ENCODE assay signal across 1 cellular context in the genomic region with DNA sequence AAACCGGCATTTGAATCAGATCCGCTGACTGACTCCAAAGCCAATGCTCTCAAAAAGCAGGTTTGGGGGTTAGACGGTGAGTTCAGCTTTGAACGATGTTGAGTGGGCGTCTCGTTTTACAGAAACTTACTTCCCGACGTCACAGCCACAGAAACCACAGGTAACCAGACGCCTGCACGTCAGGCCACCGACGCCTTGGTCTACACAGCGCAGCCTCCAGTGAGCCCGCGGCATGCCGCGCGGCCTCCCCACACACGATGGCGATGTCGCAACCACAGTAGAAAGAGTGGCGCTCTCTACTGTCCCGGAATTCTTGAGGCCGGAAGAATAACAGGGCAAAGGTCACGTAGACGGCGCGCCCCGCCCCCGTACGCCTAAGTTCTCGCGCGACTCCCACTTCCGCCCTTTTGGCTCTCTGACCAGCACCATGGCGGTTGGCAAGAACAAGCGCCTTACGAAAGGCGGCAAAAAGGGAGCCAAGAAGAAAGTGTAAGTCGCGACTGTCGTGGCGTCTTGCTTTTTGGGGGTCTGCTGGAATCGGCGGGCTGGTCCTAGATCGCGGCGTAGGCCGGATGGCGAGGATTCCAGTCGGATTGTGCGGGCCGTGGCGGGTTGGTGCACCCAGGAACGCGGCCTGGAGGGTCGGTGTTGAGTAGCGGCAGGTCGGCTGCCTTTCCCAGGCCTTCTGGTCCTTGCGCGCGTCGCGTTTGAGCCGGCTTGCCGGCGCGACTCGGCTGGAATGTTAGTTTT.
TF ChIP-seq lines count a peak whose summit lies in the region.

Gene RPS3A, plus strand, starts transcription at position 403 of the 750 bp plus-strand sequence. Its CDS starts 25 bp downstream, at position 428.

TF ChIP-seq in GM23338, 12 proteins besides CTCF, POLR2A, EP300 and RAD21 (continued from another document):
- TF ChIP-seq, protein P1, sequence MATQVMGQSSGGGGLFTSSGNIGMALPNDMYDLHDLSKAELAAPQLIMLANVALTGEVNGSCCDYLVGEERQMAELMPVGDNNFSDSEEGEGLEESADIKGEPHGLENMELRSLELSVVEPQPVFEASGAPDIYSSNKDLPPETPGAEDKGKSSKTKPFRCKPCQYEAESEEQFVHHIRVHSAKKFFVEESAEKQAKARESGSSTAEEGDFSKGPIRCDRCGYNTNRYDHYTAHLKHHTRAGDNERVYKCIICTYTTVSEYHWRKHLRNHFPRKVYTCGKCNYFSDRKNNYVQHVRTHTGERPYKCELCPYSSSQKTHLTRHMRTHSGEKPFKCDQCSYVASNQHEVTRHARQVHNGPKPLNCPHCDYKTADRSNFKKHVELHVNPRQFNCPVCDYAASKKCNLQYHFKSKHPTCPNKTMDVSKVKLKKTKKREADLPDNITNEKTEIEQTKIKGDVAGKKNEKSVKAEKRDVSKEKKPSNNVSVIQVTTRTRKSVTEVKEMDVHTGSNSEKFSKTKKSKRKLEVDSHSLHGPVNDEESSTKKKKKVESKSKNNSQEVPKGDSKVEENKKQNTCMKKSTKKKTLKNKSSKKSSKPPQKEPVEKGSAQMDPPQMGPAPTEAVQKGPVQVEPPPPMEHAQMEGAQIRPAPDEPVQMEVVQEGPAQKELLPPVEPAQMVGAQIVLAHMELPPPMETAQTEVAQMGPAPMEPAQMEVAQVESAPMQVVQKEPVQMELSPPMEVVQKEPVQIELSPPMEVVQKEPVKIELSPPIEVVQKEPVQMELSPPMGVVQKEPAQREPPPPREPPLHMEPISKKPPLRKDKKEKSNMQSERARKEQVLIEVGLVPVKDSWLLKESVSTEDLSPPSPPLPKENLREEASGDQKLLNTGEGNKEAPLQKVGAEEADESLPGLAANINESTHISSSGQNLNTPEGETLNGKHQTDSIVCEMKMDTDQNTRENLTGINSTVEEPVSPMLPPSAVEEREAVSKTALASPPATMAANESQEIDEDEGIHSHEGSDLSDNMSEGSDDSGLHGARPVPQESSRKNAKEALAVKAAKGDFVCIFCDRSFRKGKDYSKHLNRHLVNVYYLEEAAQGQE (IDR thresholded peaks at IDR 0.05; ENCODE audit: unreplicated experiment), result peak; percentile 12
- TF ChIP-seq ZNF462 (CRISPR knock-in tag; IDR thresholded peaks at IDR 0.05) (no peak), POLR2AphosphoS5 (IDR thresholded peaks at IDR 0.05; ENCODE audit: low read depth) (peak; percentile 97), CREB1 (CRISPR knock-in tag; IDR thresholded peaks at IDR 0.05; ENCODE audit: low read depth) (peak; percentile 87)
